Comparison of ENCODE assay signal across 22 cellular contexts in genomic region chr17:4080686-4081085, GRCh38.
"Had no signal": no experiment of that assay in that cellular context is flagged by ENCODE, and none has a peak within 500 bp of the region (broad histone marks: within the 10 kb centered on the region; RNA-seq: fewer than 3 reads in every experiment).

No MANE protein-coding gene starts in this region.

- H3K9me3 ChIP-seq: gastrocnemius medialis, heart right ventricle, mucosa of descending colon, neutrophil, psoas muscle, right lobe of liver, spleen, uterus had no signal

- H3K27me3 ChIP-seq: gastrocnemius medialis, heart right ventricle, neutrophil, right lobe of liver, spleen, uterus had no signal

- H3K4me3 Mint-ChIP-seq: endodermal cell; naive thymus-derived CD8-positive, alpha-beta T cell had no signal

- H3K4me1 Mint-ChIP-seq: endodermal cell; naive thymus-derived CD8-positive, alpha-beta T cell had no signal

- H3K36me3 ChIP-seq: uterus had no signal

- H3K4me3 ChIP-seq: coronary artery, gastrocnemius medialis, heart right ventricle, mucosa of descending colon, psoas muscle, right lobe of liver, spleen, uterus had no signal

- H3K27ac Mint-ChIP-seq: endodermal cell had no signal

- H3K27ac ChIP-seq: coronary artery, gastrocnemius medialis, heart right ventricle, neutrophil, psoas muscle, right lobe of liver, uterus had no signal

- H3K9me3 Mint-ChIP-seq: endodermal cell; naive thymus-derived CD8-positive, alpha-beta T cell had no signal

- H3K27me3 Mint-ChIP-seq: naive thymus-derived CD8-positive, alpha-beta T cell had no signal

- ATAC-seq: esophagus mucosa; gastrocnemius medialis; heart right ventricle; left lobe of liver; mucosa of descending colon; naive thymus-derived CD8-positive, alpha-beta T cell; psoas muscle; right lobe of liver had no signal

- FAIRE-seq: endothelial cell of umbilical vein, islet of Langerhans had no signal

- DNase-seq: effector CD4-positive, alpha-beta T cell; endodermal cell; gastrocnemius medialis; heart right ventricle; hypothalamus; mucosa of descending colon; naive thymus-derived CD8-positive, alpha-beta T cell; psoas muscle; retina; right lobe of liver; spleen; stimulated activated CD4-positive, alpha-beta T cell treated with anti-CD3 and anti-CD28 coated beads, Interleukin-2, amount 100 ng/mL, for 24 hours; stimulated activated CD4-positive, alpha-beta T cell treated with anti-CD3 and anti-CD28 coated beads, Interleukin-4, amount 100 ng/mL, for 4 hours; stimulated activated naive CD4-positive, alpha-beta T cell treated with Interleukin-2 at 50 U/mL for 16 hours; trophoblast cell; uterus had no signal

- H3K4me1 ChIP-seq: gastrocnemius medialis, psoas muscle, uterus had no signal
